ENCODE assay signal across 28 cellular contexts in genomic region chr6:139972116-139972515, GRCh38.
"Had no signal": no experiment of that assay in that cellular context is flagged by ENCODE, and none has a peak within 500 bp of the region (broad histone marks: within the 10 kb centered on the region; RNA-seq: fewer than 3 reads in every experiment).

No MANE protein-coding gene starts in this region.

- H3K27me3 Mint-ChIP-seq: progenitor cell of endocrine pancreas; stimulated activated naive CD8-positive, alpha-beta T cell treated with anti-CD3 and anti-CD28 coated beads, Interleukin-15, Interleukin-2, amounts not matched to agents 100 ng/mL and 50 ng/mL, for 24 hours had no signal

- H3K27ac Mint-ChIP-seq: natural killer cell treated with Interleukin-12 subunit alpha and Interleukin-12 subunit beta and Interleukin-15 and Interleukin-18, amount 100 ng/mL, for 72 hours; nephron progenitor cell; progenitor cell of endocrine pancreas; stimulated activated effector memory CD8-positive, alpha-beta T cell treated with anti-CD3 and anti-CD28 coated beads, Interleukin-12 subunit alpha, Interleukin-12 subunit beta, amount 100 ng/mL, for 72 hours; stimulated activated naive B cell treated with anti-CD40 and anti-IgM and Interleukin-4, amounts not matched to agents 10 μg/mL and 1 μg/mL and 100 μg/mL, for 72 hours; stimulated activated naive CD8-positive, alpha-beta T cell treated with anti-CD3 and anti-CD28 coated beads, Interleukin-15, Interleukin-2, amounts not matched to agents 100 ng/mL and 50 ng/mL, for 24 hours had no signal

- H3K4me3 ChIP-seq: ovary, psoas muscle, right lobe of liver, sigmoid colon, stomach, thoracic aorta, thyroid gland, tibial nerve, upper lobe of left lung, vagina had no signal

- ATAC-seq: natural killer cell treated with Interleukin-12 subunit alpha and Interleukin-12 subunit beta and Interleukin-15 and Interleukin-18, amount 100 ng/mL, for 72 hours; psoas muscle; right cardiac atrium; right lobe of liver; stimulated activated effector memory CD8-positive, alpha-beta T cell treated with anti-CD3 and anti-CD28 coated beads, Interleukin-12 subunit alpha, Interleukin-12 subunit beta, amount 100 ng/mL, for 72 hours; stimulated activated naive B cell treated with anti-CD40 and anti-IgM and Interleukin-4, amounts not matched to agents 10 μg/mL and 1 μg/mL and 100 μg/mL, for 72 hours had no signal

- H3K79me2 ChIP-seq: parathyroid adenoma had no signal

- DNase-seq: nephron progenitor cell; occipital lobe; ovary; posterior cingulate gyrus; psoas muscle; right cardiac atrium; right lobe of liver; sigmoid colon; small intestine; stimulated activated CD4-positive, alpha-beta T cell treated with anti-CD3 and anti-CD28 coated beads, Interleukin-15, amount 100 ng/mL, for 24 hours; stimulated activated CD4-positive, alpha-beta T cell treated with anti-CD3 and anti-CD28 coated beads, Interleukin-2, amount 100 ng/mL, for 24 hours; stimulated activated CD4-positive, alpha-beta T cell treated with anti-CD3 and anti-CD28 coated beads, Interleukin-2, amount 100 ng/mL, for 48 hours; stimulated activated CD4-positive, alpha-beta T cell treated with anti-CD3 and anti-CD28 coated beads, Interleukin-4, amount 100 ng/mL, for 24 hours; stimulated activated naive B cell treated with anti-CD40 and anti-IgM and Interleukin-4, amounts not matched to agents 10 μg/mL and 1 μg/mL and 100 μg/mL, for 72 hours; stimulated activated naive CD4-positive, alpha-beta T cell treated with Interleukin-2 at 50 U/mL for 16 hours; stomach; thyroid gland; trophoblast cell; upper lobe of left lung had no signal

- H3K36me3 ChIP-seq: ovary, right lobe of liver, sigmoid colon, stomach, thoracic aorta, thyroid gland, tibial nerve, upper lobe of left lung, vagina had no signal

- H3K9me3 ChIP-seq: ovary, psoas muscle, right lobe of liver, sigmoid colon, stomach, thoracic aorta, thyroid gland, tibial nerve, upper lobe of left lung, vagina had no signal

- H3K36me3 Mint-ChIP-seq: natural killer cell treated with Interleukin-12 subunit alpha and Interleukin-12 subunit beta and Interleukin-15 and Interleukin-18, amount 100 ng/mL, for 72 hours; stimulated activated effector memory CD8-positive, alpha-beta T cell treated with anti-CD3 and anti-CD28 coated beads, Interleukin-12 subunit alpha, Interleukin-12 subunit beta, amount 100 ng/mL, for 72 hours; stimulated activated naive B cell treated with anti-CD40 and anti-IgM and Interleukin-4, amounts not matched to agents 10 μg/mL and 1 μg/mL and 100 μg/mL, for 72 hours had no signal

- H2AFZ ChIP-seq: parathyroid adenoma had no signal

- H3K27ac ChIP-seq: ovary, parathyroid adenoma, psoas muscle, right lobe of liver, sigmoid colon, stomach, thoracic aorta, tibial nerve, upper lobe of left lung, vagina had no signal

- H3K9ac ChIP-seq: parathyroid adenoma had no signal

- H3K4me3 Mint-ChIP-seq: natural killer cell treated with Interleukin-12 subunit alpha and Interleukin-12 subunit beta and Interleukin-15 and Interleukin-18, amount 100 ng/mL, for 72 hours; nephron progenitor cell; neural crest cell; stimulated activated effector memory CD8-positive, alpha-beta T cell treated with anti-CD3 and anti-CD28 coated beads, Interleukin-12 subunit alpha, Interleukin-12 subunit beta, amount 100 ng/mL, for 72 hours; stimulated activated naive B cell treated with anti-CD40 and anti-IgM and Interleukin-4, amounts not matched to agents 10 μg/mL and 1 μg/mL and 100 μg/mL, for 72 hours; stimulated activated naive CD8-positive, alpha-beta T cell treated with anti-CD3 and anti-CD28 coated beads, Interleukin-15, Interleukin-2, amounts not matched to agents 100 ng/mL and 50 ng/mL, for 24 hours had no signal

- H3K9me3 Mint-ChIP-seq: natural killer cell treated with Interleukin-12 subunit alpha and Interleukin-12 subunit beta and Interleukin-15 and Interleukin-18, amount 100 ng/mL, for 72 hours; stimulated activated effector memory CD8-positive, alpha-beta T cell treated with anti-CD3 and anti-CD28 coated beads, Interleukin-12 subunit alpha, Interleukin-12 subunit beta, amount 100 ng/mL, for 72 hours; stimulated activated naive B cell treated with anti-CD40 and anti-IgM and Interleukin-4, amounts not matched to agents 10 μg/mL and 1 μg/mL and 100 μg/mL, for 72 hours; stimulated activated naive CD8-positive, alpha-beta T cell treated with anti-CD3 and anti-CD28 coated beads, Interleukin-15, Interleukin-2, amounts not matched to agents 100 ng/mL and 50 ng/mL, for 24 hours had no signal

- H3K27me3 ChIP-seq: ovary, right lobe of liver, sigmoid colon, stomach, thyroid gland, tibial nerve, upper lobe of left lung, vagina had no signal

- H3K4me1 ChIP-seq: right lobe of liver, vagina had no signal
